Comparison of ENCODE assay signal across 8 cellular contexts in the genomic region with DNA sequence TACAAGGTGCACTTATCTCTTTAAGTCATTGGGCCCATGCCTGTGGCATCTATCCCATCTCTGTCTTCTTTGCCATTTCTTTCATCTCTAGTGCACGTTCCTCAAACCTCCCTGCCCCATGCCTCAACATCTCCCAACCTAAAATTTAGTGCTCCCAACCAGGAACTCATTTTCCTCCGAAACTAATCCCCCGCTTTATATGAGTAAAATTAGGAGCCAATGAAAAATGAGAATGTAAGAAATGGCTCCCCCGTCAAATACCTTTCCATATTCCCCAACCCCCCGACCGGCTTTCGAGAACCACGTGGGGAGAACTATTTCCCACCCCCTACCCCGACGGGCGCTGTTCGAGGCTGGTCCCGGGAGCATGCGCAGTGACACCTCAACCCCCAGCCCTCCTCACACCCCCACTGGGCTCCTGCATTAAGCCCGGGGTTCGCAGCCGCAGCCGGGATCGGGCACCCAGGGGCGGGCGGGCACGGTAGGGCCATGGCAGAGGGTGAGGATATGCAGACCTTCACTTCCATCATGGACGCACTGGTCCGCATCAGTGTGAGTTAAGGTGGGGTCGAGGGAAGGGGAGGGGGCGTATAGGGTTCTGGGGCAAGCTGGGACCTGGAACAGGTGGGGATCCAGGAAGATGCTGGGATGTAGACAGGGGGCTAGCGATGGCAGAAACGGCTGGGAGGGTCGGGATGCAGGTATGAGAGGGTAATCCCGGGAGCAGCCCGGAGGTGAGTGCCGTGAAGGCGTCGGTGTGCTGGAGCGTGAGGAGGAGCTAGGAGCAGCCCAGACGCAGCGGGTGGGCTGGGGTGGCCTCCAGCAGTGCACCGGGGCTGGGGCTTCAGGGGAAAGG. TPM values are rescaled to one million over a fixed set of nuclear protein-coding genes. Genes with fewer than 3 reads are reported as not detected.
DNase-seq lines count a peak whose midpoint lies in the region; ATAC-seq and TF ChIP-seq lines count a peak whose summit lies in the region.

A gene with protein sequence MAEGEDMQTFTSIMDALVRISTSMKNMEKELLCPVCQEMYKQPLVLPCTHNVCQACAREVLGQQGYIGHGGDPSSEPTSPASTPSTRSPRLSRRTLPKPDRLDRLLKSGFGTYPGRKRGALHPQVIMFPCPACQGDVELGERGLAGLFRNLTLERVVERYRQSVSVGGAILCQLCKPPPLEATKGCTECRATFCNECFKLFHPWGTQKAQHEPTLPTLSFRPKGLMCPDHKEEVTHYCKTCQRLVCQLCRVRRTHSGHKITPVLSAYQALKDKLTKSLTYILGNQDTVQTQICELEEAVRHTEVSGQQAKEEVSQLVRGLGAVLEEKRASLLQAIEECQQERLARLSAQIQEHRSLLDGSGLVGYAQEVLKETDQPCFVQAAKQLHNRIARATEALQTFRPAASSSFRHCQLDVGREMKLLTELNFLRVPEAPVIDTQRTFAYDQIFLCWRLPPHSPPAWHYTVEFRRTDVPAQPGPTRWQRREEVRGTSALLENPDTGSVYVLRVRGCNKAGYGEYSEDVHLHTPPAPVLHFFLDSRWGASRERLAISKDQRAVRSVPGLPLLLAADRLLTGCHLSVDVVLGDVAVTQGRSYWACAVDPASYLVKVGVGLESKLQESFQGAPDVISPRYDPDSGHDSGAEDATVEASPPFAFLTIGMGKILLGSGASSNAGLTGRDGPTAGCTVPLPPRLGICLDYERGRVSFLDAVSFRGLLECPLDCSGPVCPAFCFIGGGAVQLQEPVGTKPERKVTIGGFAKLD (plus strand): TSS at position 372 of the 856 bp plus-strand sequence. CDS start 118 bp downstream, at position 490.

- under 1% methylated on average over 36 of the region's 38 CpGs for WGBS in HUES64
- WGBS in heart right ventricle, 2 donors = 2 to 3% methylated on average over 38 of the region's 38 CpGs

- H3K27me3 ChIP-seq in Caco-2 (replicated peaks; ENCODE audit: control insufficient read depth, insufficient read depth, low read length) (no peaks in the 10 kb centered on the region), HUES64 (ENCODE audit: insufficient read depth, low read length) (no peaks in the 10 kb centered on the region), RWPE2 (ENCODE audit: insufficient read depth, poor library complexity, severe bottlenecking) (no peaks in the 10 kb centered on the region), heart right ventricle (peaks cover 7 to 28% (median 19%) of the 10 kb centered on the region in 7 donors)

- H3K4me3 Mint-ChIP-seq in Caco-2 (ENCODE audit: unreplicated experiment) = peak within 1 kb of the TSS; percentile 98
- peak within 1 kb of the TSS; percentile 96 for H3K4me3 Mint-ChIP-seq in activated naive CD8-positive, alpha-beta T cell treated with anti-CD3 and anti-CD28 coated beads, Interleukin-2, amount 10 ng/mL, durations not matched to agents 7 days and 5 days

- DNase-seq in Caco-2 (no peak), RWPE2 (ENCODE audit: low spot score) (peak; percentile 71), heart right ventricle (no peak), posterior vena cava (ENCODE audit: low spot score) (peak; percentile 84)
- peak; percentile 74 for DNase-seq in activated naive CD8-positive, alpha-beta T cell treated with anti-CD3 and anti-CD28 coated beads, Interleukin-2, amount 10 ng/mL, durations not matched to agents 7 days and 5 days

- H3K27ac ChIP-seq in HUES64 (ENCODE audit: low read depth, low read length) (peak within 1 kb of the TSS; percentile 87), RWPE2 (ENCODE audit: poor library complexity, severe bottlenecking) (peak within 1 kb of the TSS; percentile 61), heart right ventricle (peak within 1 kb of the TSS; percentile 72 to 98 (median 94))

- H3K27me3 Mint-ChIP-seq in Caco-2 (ENCODE audit: insufficient read depth, unreplicated experiment) = no peaks in the 10 kb centered on the region
- no peaks in the 10 kb centered on the region for H3K27me3 Mint-ChIP-seq in activated naive CD8-positive, alpha-beta T cell treated with anti-CD3 and anti-CD28 coated beads, Interleukin-2, amount 10 ng/mL, durations not matched to agents 7 days and 5 days

- H3K9me3 ChIP-seq in Caco-2 (no peaks in the 10 kb centered on the region), HUES64 (ENCODE audit: insufficient read depth, low read depth, low read length) (no peaks in the 10 kb centered on the region), RWPE2 (ENCODE audit: severe bottlenecking) (no peaks in the 10 kb centered on the region), heart right ventricle (no peaks in the 10 kb centered on the region)

- H3K36me3 ChIP-seq in Caco-2 (ENCODE audit: control insufficient read depth, insufficient read depth, low read length) (no peaks in the 10 kb centered on the region), HUES64 (ENCODE audit: insufficient read depth, low read length) (peaks cover 36% of the 10 kb centered on the region), RWPE2 (ENCODE audit: low read depth) (peaks cover 32% of the 10 kb centered on the region), heart right ventricle (peaks cover 0 to 32% (median 12%) of the 10 kb centered on the region in 9 donors)

- intact Hi-C loops in Caco-2 (cut with micrococcal nuclease; ENCODE audit: unreplicated experiment) = loop anchor here (1.0 kb wide), 1 partner anchor 123 kb away; no protein-coding TSS in a partner anchor
- intact Hi-C loops in heart right ventricle (cut with DNase I) = loop anchor here in 2 of 10 donors (5.0 to 10.0 kb wide), 2 partner anchors 36 to 51 kb away; a partner anchor contains a TSS
- intact Hi-C loops in posterior vena cava (cut with DNase I) = loop anchor here in 1 of 2 donors (10.0 kb wide), 1 partner anchor 51 kb away; no protein-coding TSS in a partner anchor

- POLR2A ChIA-PET in Caco-2 (lab: Charles Lee) = interaction anchor here (1.0 to 1.7 kb wide), 5 partner anchors 20 to 89 kb away, joined by 4 to 15 read pairs (median 7); a partner anchor contains a TSS
- POLR2A ChIA-PET in activated naive CD8-positive, alpha-beta T cell treated with anti-CD3 and anti-CD28 coated beads, Interleukin-2, amount 10 ng/mL, durations not matched to agents 7 days and 5 days (lab: Charles Lee) = interaction anchor here (0.6 to 4.6 kb wide), 20 partner anchors 11 to 551 kb away, joined by 3 to 78 read pairs (median 6); a partner anchor contains a TSS

- CTCF ChIA-PET in Caco-2 (lab: Charles Lee) = interaction anchor here (0.7 to 2.6 kb wide), 31 partner anchors 10 to 542 kb away, joined by 3 to 77 read pairs (median 6); a partner anchor contains a TSS

- peak within 1 kb of the TSS; percentile 67 for H3K4me3 ChIP-seq in Caco-2 (ENCODE audit: low read depth, low read length)
- peak within 1 kb of the TSS; percentile 81 for H3K4me3 ChIP-seq in HUES64 (ENCODE audit: low read length)
- H3K4me3 ChIP-seq in RWPE2 (ENCODE audit: severe bottlenecking) = peak within 1 kb of the TSS; percentile 69
- peak within 1 kb of the TSS; percentile 63 to 95 (median 78) for H3K4me3 ChIP-seq in heart right ventricle

- peak; percentile 22; the same call in 2 of the 3 replicates for ATAC-seq in RWPE2 (ENCODE audit: low read depth)
- ATAC-seq in activated naive CD8-positive, alpha-beta T cell treated with anti-CD3 and anti-CD28 coated beads, Interleukin-2, amount 10 ng/mL, durations not matched to agents 7 days and 5 days (ENCODE audit: low read depth) = peak; percentile 43
- no peak for ATAC-seq in heart right ventricle
- ATAC-seq in HG03108 (IDR thresholded peaks at IDR 0.05; ENCODE audit: unreplicated experiment) = no peak
- ATAC-seq in HG03097 (IDR thresholded peaks at IDR 0.05; ENCODE audit: low FRiP score, unreplicated experiment) = no peak

- no peaks in the 10 kb centered on the region for H3K9me3 Mint-ChIP-seq in Caco-2 (ENCODE audit: unreplicated experiment)
- H3K9me3 Mint-ChIP-seq in activated naive CD8-positive, alpha-beta T cell treated with anti-CD3 and anti-CD28 coated beads, Interleukin-2, amount 10 ng/mL, durations not matched to agents 7 days and 5 days = no peaks in the 10 kb centered on the region

- H3K27ac Mint-ChIP-seq in Caco-2 (ENCODE audit: unreplicated experiment) = peak within 1 kb of the TSS; percentile 91
- H3K27ac Mint-ChIP-seq in activated naive CD8-positive, alpha-beta T cell treated with anti-CD3 and anti-CD28 coated beads, Interleukin-2, amount 10 ng/mL, durations not matched to agents 7 days and 5 days = peak within 1 kb of the TSS; percentile 97

- peaks cover 13% of the 10 kb centered on the region for H3K4me1 Mint-ChIP-seq in Caco-2 (ENCODE audit: low read depth, unreplicated experiment)
- peaks cover 29% of the 10 kb centered on the region for H3K4me1 Mint-ChIP-seq in activated naive CD8-positive, alpha-beta T cell treated with anti-CD3 and anti-CD28 coated beads, Interleukin-2, amount 10 ng/mL, durations not matched to agents 7 days and 5 days

- no TSS peak for BruUV-seq in Caco-2 (replicated peaks; lab: Mats Ljungman, UMichigan)

- peaks cover 21% of the 10 kb centered on the region for H3K36me3 Mint-ChIP-seq in Caco-2 (ENCODE audit: insufficient read depth, unreplicated experiment)
- peaks cover 16% of the 10 kb centered on the region for H3K36me3 Mint-ChIP-seq in activated naive CD8-positive, alpha-beta T cell treated with anti-CD3 and anti-CD28 coated beads, Interleukin-2, amount 10 ng/mL, durations not matched to agents 7 days and 5 days

- H3K9ac ChIP-seq in HUES64 (ENCODE audit: low read depth, low read length) = peak within 1 kb of the TSS; percentile 80

- H3K4me1 ChIP-seq in Caco-2 (peaks cover 16% of the 10 kb centered on the region; the same call in 1 of the 2 replicates), HUES64 (ENCODE audit: insufficient read depth, low read length) (peaks cover 5% of the 10 kb centered on the region; the same call in 1 of the 2 replicates), RWPE2 (ENCODE audit: insufficient read depth, poor library complexity, severe bottlenecking) (no peaks in the 10 kb centered on the region), heart right ventricle (peaks cover 5 to 47% (median 24%) of the 10 kb centered on the region in 9 donors)

- no peak for TF ChIP-seq CTCF in Caco-2 (IDR thresholded peaks at IDR 0.05; ENCODE audit: insufficient read depth in 1 of 2, low read depth in 1 of 2, low read length in 1 of 2, severe bottlenecking in 1 of 2, unreplicated experiment in 1 of 2)
- TF ChIP-seq CTCF in RWPE2 (IDR thresholded peaks at IDR 0.05; ENCODE audit: poor library complexity, severe bottlenecking) = peak; percentile 81
- peak in 5 of 9 donors; percentile 3 to 34 (median 14) for TF ChIP-seq CTCF in heart right ventricle (IDR thresholded peaks at IDR 0.05)

RNA-seq across cellular contexts. Expression of the gene that starts here (rescaled TPM):
- total RNA-seq in Caco-2 (2022) = 0.11 TPM in 1 of 2 replicates, not detected in the other
- 6.5 TPM for polyA plus RNA-seq in HUES64 (2013, experiment 1 of 2)
- 6.9 TPM for polyA plus RNA-seq in HUES64 (2013, experiment 2 of 2)
- total RNA-seq in activated naive CD8-positive, alpha-beta T cell treated with anti-CD3 and anti-CD28 coated beads, Interleukin-2, amount 10 ng/mL, durations not matched to agents 7 days and 5 days = 10 to 100 TPM; 12.4 to 13.4 TPM
- under 1 TPM in 2 of 10 donors, not detected in 8; 0.10 to 0.35 TPM for total RNA-seq in heart right ventricle
- under 1 TPM; 0.04 to 0.07 TPM for polyA plus RNA-seq in heart right ventricle
- 1 to 10 TPM; 1.3 to 2.1 TPM for total RNA-seq in posterior vena cava

Comparison
In these comparisons a context has a peak if more than half of its experiments do, and no peak if none do; other contexts are left out.
1. RNA of the gene that starts here (total RNA-seq): 12.4 to 13.4 TPM in activated naive CD8-positive, alpha-beta T cell treated with anti-CD3 and anti-CD28 coated beads, Interleukin-2, amount 10 ng/mL, durations not matched to agents 7 days and 5 days; 1.3 to 2.1 TPM in posterior vena cava, 0.11 TPM in Caco-2 and 0.10 to 0.35 TPM in heart right ventricle; every median in the first group is over 4 times any median in the second.
2. DNase-seq: peak in RWPE2 (single experiment), activated naive CD8-positive, alpha-beta T cell treated with anti-CD3 and anti-CD28 coated beads, Interleukin-2, amount 10 ng/mL, durations not matched to agents 7 days and 5 days (single experiment) and posterior vena cava (single experiment); none in Caco-2 (0 of 2) and heart right ventricle (0 of 2).
3. CTCF ChIP-seq: peak in RWPE2 (single experiment) and heart right ventricle (5 of 9); none in Caco-2 (0 of 2).
4. ATAC-seq: peak in RWPE2 (single experiment) and activated naive CD8-positive, alpha-beta T cell treated with anti-CD3 and anti-CD28 coated beads, Interleukin-2, amount 10 ng/mL, durations not matched to agents 7 days and 5 days (single experiment); none in heart right ventricle (0 of 8), HG03108 (single experiment) and HG03097 (single experiment).
5. Peak in every context shown above with its lines, with median percentiles within 50 percentile points of each other: H3K4me3 ChIP-seq and H3K27ac ChIP-seq.